Comparison of ENCODE assay signal across 11 cellular contexts in genomic region chr1:202567747-202568146, GRCh38.
DNase-seq lines count a peak whose midpoint lies in the region; ATAC-seq, FAIRE-seq and TF ChIP-seq lines count a peak whose summit lies in the region.
"Had no signal": no experiment of that assay in that cellular context is flagged by ENCODE, and none has a peak within 500 bp of the region (broad histone marks: within the 10 kb centered on the region; RNA-seq: fewer than 3 reads in every experiment).

No MANE protein-coding gene starts in this region.

- peaks cover 21% of the 10 kb centered on the region for H3K36me3 Mint-ChIP-seq in stimulated activated memory B cell treated with anti-CD40 and anti-IgM and Interleukin-4, amounts not matched to agents 10 μg/mL and 1 μg/mL and 100 μg/mL, for 72 hours
- peaks cover 2% of the 10 kb centered on the region for H3K36me3 Mint-ChIP-seq in T-helper 2 cell treated with Interferon-gamma antibody and Interleukin-4, amounts not matched to agents 5 μg/mL and 100 μg/mL, for 36 hours (ENCODE audit: low read depth)
- peaks cover 2% of the 10 kb centered on the region for H3K36me3 Mint-ChIP-seq in activated naive CD8-positive, alpha-beta T cell treated with anti-CD3 and anti-CD28 coated beads for 36 hours

- peak overlapping the region; percentile 71 for H3K27ac Mint-ChIP-seq in stimulated activated memory B cell treated with anti-CD40 and anti-IgM and Interleukin-4, amounts not matched to agents 10 μg/mL and 1 μg/mL and 100 μg/mL, for 72 hours
- no peak overlapping the region for H3K27ac Mint-ChIP-seq in T-helper 2 cell treated with Interferon-gamma antibody and Interleukin-4, amounts not matched to agents 5 μg/mL and 100 μg/mL, for 36 hours
- H3K27ac Mint-ChIP-seq in activated naive CD8-positive, alpha-beta T cell treated with anti-CD3 and anti-CD28 coated beads for 36 hours, result no peak overlapping the region
- H3K27ac Mint-ChIP-seq: naive thymus-derived CD4-positive, alpha-beta T cell had no signal

- in situ Hi-C loops in astrocyte of the cerebellum (cut with HindIII; ENCODE audit: low sequenced_read_pairs), result no loop called here

- H3K4me1 Mint-ChIP-seq in stimulated activated memory B cell treated with anti-CD40 and anti-IgM and Interleukin-4, amounts not matched to agents 10 μg/mL and 1 μg/mL and 100 μg/mL, for 72 hours, result peaks cover 38% of the 10 kb centered on the region
- peaks cover 21% of the 10 kb centered on the region for H3K4me1 Mint-ChIP-seq in T-helper 2 cell treated with Interferon-gamma antibody and Interleukin-4, amounts not matched to agents 5 μg/mL and 100 μg/mL, for 36 hours (ENCODE audit: low read depth)
- H3K4me1 Mint-ChIP-seq in activated naive CD8-positive, alpha-beta T cell treated with anti-CD3 and anti-CD28 coated beads for 36 hours, result peaks cover 11% of the 10 kb centered on the region

- DNase-seq in HTR-8/SVneo (ENCODE audit: insufficient read length, low spot score) (peak; percentile 35), astrocyte of the cerebellum (ENCODE audit: low read depth) (peak; percentile 40), iPS-NIHi7 (ENCODE audit: extremely low spot score) (peak; percentile 24), NCI-H2029 treated with DMSO at 0.1 percent for 48 hours (lab: John Stamatoyannopoulos, UW) (no peak)
- DNase-seq in T-helper 2 cell treated with Interferon-gamma antibody and Interleukin-4, amounts not matched to agents 5 μg/mL and 100 μg/mL, for 36 hours (ENCODE audit: low spot score), result no peak
- no peak for DNase-seq in activated naive CD8-positive, alpha-beta T cell treated with anti-CD3 and anti-CD28 coated beads for 36 hours
- DNase-seq: activated CD8-positive, alpha-beta memory T cell treated with anti-CD3 and anti-CD28 coated beads, Interleukin-2, amount 50 U/mL, for 48 hours; naive thymus-derived CD4-positive, alpha-beta T cell; NCI-H146 had no signal

- no peak for ATAC-seq in stimulated activated memory B cell treated with anti-CD40 and anti-IgM and Interleukin-4, amounts not matched to agents 10 μg/mL and 1 μg/mL and 100 μg/mL, for 72 hours
- no peak for ATAC-seq in HG02763 (IDR thresholded peaks at IDR 0.05; ENCODE audit: unreplicated experiment)
- ATAC-seq: naive thymus-derived CD4-positive, alpha-beta T cell had no signal

- no peak overlapping the region for H3K4me3 ChIP-seq in astrocyte of the cerebellum (ENCODE audit: low read depth, low read length)

- H3K9me3 Mint-ChIP-seq in stimulated activated memory B cell treated with anti-CD40 and anti-IgM and Interleukin-4, amounts not matched to agents 10 μg/mL and 1 μg/mL and 100 μg/mL, for 72 hours, result no peaks in the 10 kb centered on the region
- no peaks in the 10 kb centered on the region for H3K9me3 Mint-ChIP-seq in T-helper 2 cell treated with Interferon-gamma antibody and Interleukin-4, amounts not matched to agents 5 μg/mL and 100 μg/mL, for 36 hours
- no peaks in the 10 kb centered on the region for H3K9me3 Mint-ChIP-seq in activated naive CD8-positive, alpha-beta T cell treated with anti-CD3 and anti-CD28 coated beads for 36 hours
- H3K9me3 Mint-ChIP-seq: naive thymus-derived CD4-positive, alpha-beta T cell had no signal

- no peaks in the 10 kb centered on the region for H3K27me3 Mint-ChIP-seq in stimulated activated memory B cell treated with anti-CD40 and anti-IgM and Interleukin-4, amounts not matched to agents 10 μg/mL and 1 μg/mL and 100 μg/mL, for 72 hours
- H3K27me3 Mint-ChIP-seq in T-helper 2 cell treated with Interferon-gamma antibody and Interleukin-4, amounts not matched to agents 5 μg/mL and 100 μg/mL, for 36 hours (ENCODE audit: low read depth), result no peaks in the 10 kb centered on the region
- H3K27me3 Mint-ChIP-seq in activated naive CD8-positive, alpha-beta T cell treated with anti-CD3 and anti-CD28 coated beads for 36 hours, result no peaks in the 10 kb centered on the region
- H3K27me3 Mint-ChIP-seq: naive thymus-derived CD4-positive, alpha-beta T cell had no signal

- FAIRE-seq in HTR-8/SVneo (lab: Jason Lieb, UNC), result no peak

- no peak overlapping the region for H3K4me3 Mint-ChIP-seq in stimulated activated memory B cell treated with anti-CD40 and anti-IgM and Interleukin-4, amounts not matched to agents 10 μg/mL and 1 μg/mL and 100 μg/mL, for 72 hours
- no peak overlapping the region for H3K4me3 Mint-ChIP-seq in T-helper 2 cell treated with Interferon-gamma antibody and Interleukin-4, amounts not matched to agents 5 μg/mL and 100 μg/mL, for 36 hours
- no peak overlapping the region for H3K4me3 Mint-ChIP-seq in activated naive CD8-positive, alpha-beta T cell treated with anti-CD3 and anti-CD28 coated beads for 36 hours
- H3K4me3 Mint-ChIP-seq: naive thymus-derived CD4-positive, alpha-beta T cell had no signal

- TF ChIP-seq CTCF in astrocyte of the cerebellum (IDR thresholded peaks at IDR 0.05; ENCODE audit: low read depth, low read length, missing control alignments), result no peak

Comparison
In these comparisons a context has a peak if more than half of its experiments do, and no peak if none do; other contexts are left out.
1. DNase-seq: peak in HTR-8/SVneo (single experiment), astrocyte of the cerebellum (single experiment) and iPS-NIHi7 (single experiment); none in T-helper 2 cell treated with Interferon-gamma antibody and Interleukin-4, amounts not matched to agents 5 μg/mL and 100 μg/mL, for 36 hours (single experiment), NCI-H2029 treated with DMSO at 0.1 percent for 48 hours (single experiment) and activated naive CD8-positive, alpha-beta T cell treated with anti-CD3 and anti-CD28 coated beads for 36 hours (single experiment).